In genomic region chr15:68561146-68561545, GRCh38 we compare ENCODE assay signal across 30 cellular contexts. TPM values are rescaled to one million over a fixed set of nuclear protein-coding genes. Genes with fewer than 3 reads are reported as not detected.
DNase-seq lines count a peak whose midpoint lies in the region; ATAC-seq, FAIRE-seq and TF ChIP-seq lines count a peak whose summit lies in the region.
"Had no signal": no experiment of that assay in that cellular context is flagged by ENCODE, and none has a peak within 500 bp of the region (broad histone marks: within the 10 kb centered on the region; RNA-seq: fewer than 3 reads in every experiment).

No MANE protein-coding gene starts in this region.

- H3K79me1 ChIP-seq in H1 (ENCODE audit: low read depth, low read length) = no peaks in the 10 kb centered on the region

- H2BK5ac ChIP-seq in H1 (ENCODE audit: low read depth, low read length) = no peak overlapping the region

- H3K36me3 ChIP-seq in H1 (ENCODE audit: control insufficient read depth in 2 of 4, insufficient read depth in 4 of 4, low read length in 3 of 4) = no peaks in the 10 kb centered on the region
- no peaks in the 10 kb centered on the region for H3K36me3 ChIP-seq in upper lobe of left lung
- H3K36me3 ChIP-seq: adrenal gland, heart right ventricle had no signal

- CTCF ChIA-PET in H1 (lab: Charles Lee; ENCODE audit: partially characterized antibody) = interaction anchor here (0.8 to 5.4 kb wide), 21 partner anchors 9 to 364 kb away, joined by 3 to 101 read pairs (median 7); no protein-coding TSS in a partner anchor

- H2BK20ac ChIP-seq in H1 (ENCODE audit: low read length) = no peak overlapping the region

- no peak overlapping the region for H4K91ac ChIP-seq in H1 (replicated peaks; ENCODE audit: insufficient read length, low read length)

- WGBS in H1 (ENCODE audit: extremely low coverage in 1 of 2, insufficient coverage in 1 of 2, insufficient read length in 1 of 2, insufficient replicate concordance in 2 of 2, low coverage in 1 of 2, low lambda C conversion rate in 2 of 2, missing lambda C conversion rate in 1 of 2), 2 experiments = 83% methylated on average over 4 of the region's 10 CpGs; no CpG with 5 or more reads in 1 of the 2 experiments
- 70 to 85% methylated on average over 4 to 10 of the region's 10 CpGs for WGBS in upper lobe of left lung, 2 donors

- H3K27me3 ChIP-seq in H1 (replicated peaks in 1 of 4; ENCODE audit: control insufficient read depth in 3 of 4, extremely low read depth in 1 of 4, insufficient read depth in 3 of 4, low read length in 3 of 4) = peaks cover 0 to 7% (median 4%) of the 10 kb centered on the region in 4 experiments; a peak in 3 of 7 replicates
- no peaks in the 10 kb centered on the region for H3K27me3 ChIP-seq in upper lobe of left lung

- no peak overlapping the region for H3K4me3 ChIP-seq in H1 (ENCODE audit: extremely low read depth in 1 of 4, insufficient read depth in 2 of 4, low read depth in 3 of 4, low read length in 4 of 4)
- no peak overlapping the region for H3K4me3 ChIP-seq in upper lobe of left lung
- H3K4me3 ChIP-seq: adrenal gland, heart right ventricle, lung had no signal

- H2AFZ ChIP-seq in H1 (ENCODE audit: low read length) = no peak overlapping the region
- H2AFZ ChIP-seq: parathyroid adenoma had no signal

- H4K20me1 ChIP-seq in H1 (replicated peaks in 1 of 2; ENCODE audit: control insufficient read depth in 1 of 2, insufficient read depth in 2 of 2, low read length in 2 of 2) = no peaks in the 10 kb centered on the region

- no peak overlapping the region for H3K4ac ChIP-seq in H1 (replicated peaks; ENCODE audit: insufficient read length, low read depth, low read length)

- no peak for ATAC-seq in upper lobe of left lung (ENCODE audit: low FRiP score in 2 of 2)
- ATAC-seq: esophagus mucosa; heart right ventricle; right cardiac atrium; stimulated activated effector memory CD8-positive, alpha-beta T cell treated with anti-CD3 and anti-CD28 coated beads, Interleukin-12 subunit alpha, Interleukin-12 subunit beta, amount 100 ng/mL, for 72 hours had no signal

- H3K14ac ChIP-seq in H1 (ENCODE audit: insufficient read length) = no peak overlapping the region

- no peak overlapping the region; a peak in 1 of 4 replicates for H3K4me2 ChIP-seq in H1 (ENCODE audit: insufficient read depth in 1 of 2, low read depth in 2 of 2, low read length in 2 of 2)

- no peak for TF ChIP-seq RAD21 in H1 (IDR thresholded peaks at IDR 0.05 in 1 of 2, conservative IDR thresholded peaks at IDR 0.05 in 1 of 2; ENCODE audit: low read depth in 2 of 2, low read length in 2 of 2)

- DNase-seq in NCI-H82 (lab: John Stamatoyannopoulos, UW) (peak; percentile 61), NCI-H82 treated with DMSO at 0.1 percent for 48 hours (lab: John Stamatoyannopoulos, UW; ENCODE audit: unreplicated experiment) (no peak), NCI-H524 treated with DMSO at 0.1 percent for 48 hours (lab: John Stamatoyannopoulos, UW) (peak; percentile 90), H1 (ENCODE audit: low read depth in 1 of 2, low spot score in 2 of 2) (peak in 1 of 2 experiments; percentile 43), upper lobe of left lung (peak; percentile 15 to 20), pons (ENCODE audit: low spot score) (no peak), medulla oblongata (ENCODE audit: extremely low spot score) (no peak), amygdala (lab: John Stamatoyannopoulos, UW) (no peak)
- DNase-seq: activated CD4-positive, alpha-beta T cell treated with anti-CD3 and anti-CD28 coated beads, Interleukin-2, amount 10 ng/mL, durations not matched to agents 24 days and 14 days; activated naive CD4-positive, alpha-beta T cell treated with Interleukin-2 at 50 U/mL for 16 hours; CD4-positive, CD25-positive, alpha-beta regulatory T cell; cortex of kidney; EL; foreskin fibroblast; GOT3; heart right ventricle; kidney glomerular epithelial cell; NCI-H1436 treated with DMSO at 0.1 percent for 48 hours; OCI-M1; stimulated activated CD4-positive, alpha-beta T cell treated with anti-CD3 and anti-CD28 coated beads, Interleukin-4, amount 100 ng/mL, for 1 hour had no signal

- no peak overlapping the region for H2BK120ac ChIP-seq in H1 (replicated peaks; ENCODE audit: low read depth, low read length)

- H3K27ac ChIP-seq in H1 (ENCODE audit: low read depth, low read length) = no peak overlapping the region
- H3K27ac ChIP-seq in upper lobe of left lung = no peak overlapping the region
- H3K27ac ChIP-seq: 22Rv1, adrenal gland, heart right ventricle, parathyroid adenoma, VCaP had no signal

- TF ChIP-seq POLR2A in H1 (IDR thresholded peaks at IDR 0.05; ENCODE audit: control extremely low read depth in 1 of 2, low read depth in 2 of 2, low read length in 2 of 2) = no peak
- TF ChIP-seq POLR2A in upper lobe of left lung (IDR thresholded peaks at IDR 0.05) = no peak

- TF ChIP-seq EP300 in H1 (IDR thresholded peaks at IDR 0.05; ENCODE audit: borderline replicate concordance in 1 of 2, low read depth in 2 of 2, low read length in 2 of 2) (no peak), upper lobe of left lung (IDR thresholded peaks at IDR 0.05) (no peak)

- H3K4me1 ChIP-seq in H1 (replicated peaks in 1 of 4; ENCODE audit: control insufficient read depth in 3 of 4, insufficient read depth in 4 of 4, low read length in 3 of 4) (peaks cover 0 to 22% (median 16%) of the 10 kb centered on the region in 4 experiments; a peak in 6 of 7 replicates), upper lobe of left lung (peaks cover 9 to 20% (median 13%) of the 10 kb centered on the region in 4 donors)
- H3K4me1 ChIP-seq: parathyroid adenoma had no signal

- H3K23ac ChIP-seq in H1 (ENCODE audit: insufficient read length) = no peak overlapping the region

- no peaks in the 10 kb centered on the region for H3K79me2 ChIP-seq in H1 (ENCODE audit: control insufficient read depth in 1 of 2, insufficient read depth in 2 of 2, low read length in 2 of 2)
- H3K79me2 ChIP-seq: parathyroid adenoma had no signal

- no peak overlapping the region for H3K9ac ChIP-seq in H1 (replicated peaks in 1 of 4; ENCODE audit: extremely low read depth in 1 of 4, low read depth in 3 of 4, low read length in 3 of 4)
- H3K9ac ChIP-seq: parathyroid adenoma had no signal

- peaks cover 8% of the 10 kb centered on the region; the same call in 1 of the 2 replicates for H3K23me2 ChIP-seq in H1 (ENCODE audit: low read depth, low read length)

- peak overlapping the region; percentile 93; the same call in 1 of the 2 replicates for H2BK15ac ChIP-seq in H1 (ENCODE audit: low read length)

- no peak overlapping the region for H3K18ac ChIP-seq in H1 (ENCODE audit: extremely low read depth, low read length)

- no peak overlapping the region for H4K8ac ChIP-seq in H1 (ENCODE audit: extremely low read depth, insufficient read depth, low read length)

- H4K5ac ChIP-seq in H1 (ENCODE audit: insufficient read length, low read depth, low read length) = no peak overlapping the region

- TF ChIP-seq CTCF in H1 (IDR thresholded peaks at IDR 0.05; ENCODE audit: control extremely low read depth in 1 of 3, insufficient read depth in 1 of 3, low read depth in 1 of 3, low read length in 3 of 3) = no peak
- no peak for TF ChIP-seq CTCF in upper lobe of left lung (IDR thresholded peaks at IDR 0.05)

- POLR2A ChIA-PET in H1 (lab: Charles Lee; ENCODE audit: partially characterized antibody) = interaction anchor here (0.8 to 4.3 kb wide), 2 partner anchors 11 to 18 kb away, joined by 3 to 31 read pairs; partner anchors contain the start of gene CORO2B

- H3K9me3 ChIP-seq in H1 (ENCODE audit: insufficient read depth in 2 of 2, low read depth in 1 of 2, low read length in 1 of 2) (no peaks in the 10 kb centered on the region), upper lobe of left lung (no peaks in the 10 kb centered on the region)
- H3K9me3 ChIP-seq: adrenal gland, heart right ventricle had no signal

- H2BK12ac ChIP-seq in H1 (ENCODE audit: low read depth, low read length) = no peak overlapping the region

- H2AK5ac ChIP-seq in H1 (ENCODE audit: low read depth, low read length) = peak overlapping the region; percentile 79; the same call in 1 of the 2 replicates

- no peak overlapping the region for H3K56ac ChIP-seq in H1 (replicated peaks; ENCODE audit: insufficient read length, low read depth, low read length)

- no peak for FAIRE-seq in H1 (lab: Jason Lieb, UNC)
- FAIRE-seq: D721Med, GM12891 had no signal

TF ChIP-seq in H1, 55 proteins besides CTCF, POLR2A, EP300 and RAD21 (continues in another document):
- TF ChIP-seq RBBP5 (IDR thresholded peaks at IDR 0.05; ENCODE audit: borderline replicate concordance, low read depth, low read length) (no peak), RNF2 (IDR thresholded peaks at IDR 0.05; ENCODE audit: borderline replicate concordance, low read depth, low read length, missing control alignments, poor library complexity, severe bottlenecking) (no peak), FOSL1 (IDR thresholded peaks at IDR 0.05; ENCODE audit: insufficient read depth, low read depth, low read length) (no peak), KDM5A (IDR thresholded peaks at IDR 0.05; ENCODE audit: low read length) (no peak), EZH2 (IDR thresholded peaks at IDR 0.05; ENCODE audit: low read depth, low read length, severe bottlenecking) (no peak), GABPA (IDR thresholded peaks at IDR 0.05; ENCODE audit: borderline replicate concordance, insufficient read depth, low read length) (no peak), JUND (IDR thresholded peaks at IDR 0.05; ENCODE audit: low read length) (no peak), ASH2L (IDR thresholded peaks at IDR 0.05; ENCODE audit: low read length) (no peak), TBP (IDR thresholded peaks at IDR 0.05; ENCODE audit: low read depth, low read length) (no peak), BCL11A (IDR thresholded peaks at IDR 0.05; ENCODE audit: low read depth in 2 of 2, low read length in 2 of 2) (no peak), CHD1 (IDR thresholded peaks at IDR 0.05; ENCODE audit: low read depth, low read length) (no peak), ZNF274 (IDR thresholded peaks at IDR 0.05; ENCODE audit: borderline replicate concordance, extremely low read depth, low read length) (no peak), SP2 (IDR thresholded peaks at IDR 0.05; ENCODE audit: low read length) (no peak)
- TF ChIP-seq, protein P1, sequence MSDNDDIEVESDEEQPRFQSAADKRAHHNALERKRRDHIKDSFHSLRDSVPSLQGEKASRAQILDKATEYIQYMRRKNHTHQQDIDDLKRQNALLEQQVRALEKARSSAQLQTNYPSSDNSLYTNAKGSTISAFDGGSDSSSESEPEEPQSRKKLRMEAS (IDR thresholded peaks at IDR 0.05) = no peak

RNA-seq across cellular contexts. Expression of gene CORO2B, which starts 17.6 kb away (rescaled TPM):
- 3.4 and 4.7 TPM in 2 replicates for total RNA-seq in H1 (2021; fragmentation: NEBNext Ultra II Directional; extraction: Animal tissue kit (Norgen Biotek cat#: 25700))
- polyA plus RNA-seq in H1 (2011; rRNA removed) = 6.1 and 6.7 TPM in 2 replicates
- 3.5 TPM for polyA plus RNA-seq in H1 (2011; cell fraction: cytosol; rRNA removed)
- 5.4 TPM for polyA plus RNA-seq in H1 (2011; cell fraction: nucleus; rRNA removed)
- 3.8 to 5.5 TPM (median 4.8 TPM) in 4 replicates for polyA plus RNA-seq in H1 (2012, experiment 1 of 2)
- polyA plus RNA-seq in H1 (2012, experiment 2 of 2) = 3.7 TPM
- polyA plus RNA-seq in H1 (2013, experiment 1 of 2) = 2.4 TPM
- 2.2 TPM for polyA plus RNA-seq in H1 (2013, experiment 2 of 2)
- 4.0 TPM in 2 replicates for polyA minus RNA-seq in H1 (2011; rRNA and poly(A)+ RNA removed)
- 2.9 TPM for polyA minus RNA-seq in H1 (2011; cell fraction: cytosol; rRNA and poly(A)+ RNA removed)
- polyA minus RNA-seq in H1 (2011; cell fraction: nucleus; rRNA and poly(A)+ RNA removed) = 2.2 TPM
- total RNA-seq in upper lobe of left lung = 1 to 10 TPM in 5 of 6 donors, under 1 TPM in 1; 0.79 to 9.0 (median 2.0) TPM
- total RNA-seq: CD4-positive, CD25-positive, alpha-beta regulatory T cell had no signal
- polyA plus RNA-seq: CD4-positive, CD25-positive, alpha-beta regulatory T cell had no signal

Comparison
In these comparisons a context has a peak if more than half of its experiments do, and no peak if none do; other contexts are left out.
1. DNase-seq: peak in NCI-H82 (single experiment), NCI-H524 treated with DMSO at 0.1 percent for 48 hours (single experiment) and upper lobe of left lung (2 of 2); none in NCI-H82 treated with DMSO at 0.1 percent for 48 hours (single experiment), pons (single experiment), medulla oblongata (single experiment) and amygdala (0 of 56).